In genomic region chr7:112211348-112211907, GRCh38 we compare ENCODE assay signal across 14 cellular contexts. TPM values are rescaled to one million over a fixed set of nuclear protein-coding genes. Genes with fewer than 3 reads are reported as not detected.
DNase-seq lines count a peak whose midpoint lies in the region; ATAC-seq and TF ChIP-seq lines count a peak whose summit lies in the region.
"Had no signal": no experiment of that assay in that cellular context is flagged by ENCODE, and none has a peak within 500 bp of the region (broad histone marks: within the 10 kb centered on the region; RNA-seq: fewer than 3 reads in every experiment).

No MANE protein-coding gene starts in this region.

- in situ Hi-C loops in gastrocnemius medialis (cut with MboI; ENCODE audit: low sequenced_read_pairs in 4 of 4), result loop anchor here in 2 of 4 donors (25.0 kb wide), 2 partner anchors 276 to 649 kb away; partner anchors contain the start of genes IMMP2L (in 1 of the 2) and LSMEM1 (in 1 of the 2)

- H3K4me3 ChIP-seq in heart left ventricle (no peak overlapping the region), osteoblast (ENCODE audit: insufficient read depth, low read length) (no peak overlapping the region), gastrocnemius medialis (no peak overlapping the region)
- H3K4me3 ChIP-seq: smooth muscle cell had no signal

- CTCF ChIA-PET in HEK293T (lab: Yijun Ruan, JAX), result no interaction called here

- H3K4me1 ChIP-seq in heart left ventricle, result peaks cover 0 to 59% (median 24%) of the 10 kb centered on the region in 12 donors
- H3K4me1 ChIP-seq in osteoblast (ENCODE audit: insufficient read depth, low read length), result peaks cover 12% of the 10 kb centered on the region
- peaks cover 12 to 17% of the 10 kb centered on the region in 2 donors for H3K4me1 ChIP-seq in gastrocnemius medialis

- peak overlapping the region; percentile 23 for H3K27ac ChIP-seq in VCaP
- peak overlapping the region in 10 of 12 donors; percentile 23 to 70 (median 45) for H3K27ac ChIP-seq in heart left ventricle
- H3K27ac ChIP-seq in osteoblast (ENCODE audit: low read depth, low read length), result no peak overlapping the region
- H3K27ac ChIP-seq in gastrocnemius medialis, result no peak overlapping the region

- no peak for TF ChIP-seq POLR2A in heart left ventricle (IDR thresholded peaks at IDR 0.05)
- no peak for TF ChIP-seq POLR2A in gastrocnemius medialis (IDR thresholded peaks at IDR 0.05)

- no peaks in the 10 kb centered on the region for H3K9me3 ChIP-seq in heart left ventricle
- no peaks in the 10 kb centered on the region for H3K9me3 ChIP-seq in osteoblast (ENCODE audit: low read depth, low read length)
- H3K9me3 ChIP-seq in gastrocnemius medialis, result no peaks in the 10 kb centered on the region

- intact Hi-C loops in heart left ventricle (cut with DNase I) (loop anchor here in 1 of 10 donors (5.0 to 10.0 kb wide), 2 partner anchors 51 to 183 kb away; no protein-coding TSS in a partner anchor), gastrocnemius medialis (cut with DNase I; ENCODE audit: low total_unique reads) (no loop called here)

- no peaks in the 10 kb centered on the region for H3K36me3 ChIP-seq in heart left ventricle
- no peaks in the 10 kb centered on the region for H3K36me3 ChIP-seq in osteoblast (ENCODE audit: insufficient read depth, low read length)
- H3K36me3 ChIP-seq in gastrocnemius medialis, result no peaks in the 10 kb centered on the region

- POLR2A ChIA-PET in HEK293T (lab: Yijun Ruan, JAX), result no interaction called here

- H2AFZ ChIP-seq in osteoblast (ENCODE audit: low read length), result no peak overlapping the region

- DNase-seq in EH (ENCODE audit: low read depth) (peak; percentile 22), heart left ventricle (no peak), osteoblast (ENCODE audit: insufficient read length, low spot score, missing footprints) (peak; percentile 4), anterior cingulate cortex (lab: John Stamatoyannopoulos, UW) (no peak), HEK293T (ENCODE audit: extremely low spot score) (no peak), gastrocnemius medialis (no peak)
- DNase-seq: activated naive CD4-positive, alpha-beta T cell treated with anti-CD3 and anti-CD28 coated beads, Interleukin-2, amount 50 U/mL, for 16 hours; CD4-positive, CD25-positive, alpha-beta regulatory T cell; cerebellar nuclear complex; immature natural killer cell; nephron progenitor cell had no signal

- H3K27me3 ChIP-seq in heart left ventricle (no peaks in the 10 kb centered on the region), osteoblast (ENCODE audit: insufficient read depth, low read length) (no peaks in the 10 kb centered on the region), gastrocnemius medialis (no peaks in the 10 kb centered on the region)

- WGBS in heart left ventricle, 4 donors, result 21 to 43% (median 33%) methylated on average over 1 of the region's 1 CpG

- TF ChIP-seq CTCF in VCaP (conservative IDR thresholded peaks at IDR 0.05) (no peak), heart left ventricle (IDR thresholded peaks at IDR 0.05) (no peak), osteoblast (IDR thresholded peaks at IDR 0.05; ENCODE audit: extremely low read depth, low read depth, low read length) (no peak), gastrocnemius medialis (IDR thresholded peaks at IDR 0.05 in 4 of 5, conservative IDR thresholded peaks at IDR 0.05 in 1 of 5) (no peak)

- ATAC-seq in heart left ventricle, result peak; percentile 27 to 62 (median 30)
- no peak for ATAC-seq in HG03520 (IDR thresholded peaks at IDR 0.05; ENCODE audit: unreplicated experiment)
- ATAC-seq in gastrocnemius medialis, result no peak

- H3K79me2 ChIP-seq in osteoblast (ENCODE audit: insufficient read depth, low read length), result peaks cover 71% of the 10 kb centered on the region

- H4K20me1 ChIP-seq in osteoblast (ENCODE audit: insufficient read depth, low read length), result peaks cover 6% of the 10 kb centered on the region

- H3K4me2 ChIP-seq in osteoblast (ENCODE audit: insufficient read depth, low read length), result no peak overlapping the region
- H3K4me2 ChIP-seq: smooth muscle cell had no signal

TF ChIP-seq in HEK293T, 16 proteins besides CTCF, POLR2A, EP300 and RAD21:
- TF ChIP-seq BHLHE40 (IDR thresholded peaks at IDR 0.05; ENCODE audit: borderline replicate concordance) (no peak), ARNT (IDR thresholded peaks at IDR 0.05) (no peak), HDGF (IDR thresholded peaks at IDR 0.05; ENCODE audit: borderline replicate concordance) (no peak), SP1 (IDR thresholded peaks at IDR 0.05) (no peak), L3MBTL2 (conservative IDR thresholded peaks at IDR 0.05) (no peak), TARDBP (IDR thresholded peaks at IDR 0.05) (no peak), LEF1 (IDR thresholded peaks at IDR 0.05; ENCODE audit: borderline replicate concordance) (no peak), FOXM1 (IDR thresholded peaks at IDR 0.05; ENCODE audit: borderline replicate concordance) (no peak), SUZ12 (IDR thresholded peaks at IDR 0.05) (no peak), FOXK2 (IDR thresholded peaks at IDR 0.05) (no peak), NFRKB (IDR thresholded peaks at IDR 0.05) (no peak), ZNF384 (IDR thresholded peaks at IDR 0.05) (no peak), PKNOX1 (IDR thresholded peaks at IDR 0.05) (no peak), ELF4 (IDR thresholded peaks at IDR 0.05) (no peak), FOXA1 (IDR thresholded peaks at IDR 0.05) (no peak), CTBP1 (IDR thresholded peaks at IDR 0.05; ENCODE audit: borderline replicate concordance) (no peak)

RNA-seq across cellular contexts. Expression of gene ZNF277, which starts 4.9 kb away (rescaled TPM):
- total RNA-seq in heart left ventricle (10 to 100 TPM; 10.3 to 26.5 (median 16.6) TPM), osteoblast (58.6 and 69.8 TPM in 2 replicates), gastrocnemius medialis (10 to 100 TPM; 12.2 to 16.5 (median 15.0) TPM)
- 10 to 100 TPM; 10.6 to 12.2 TPM for polyA plus RNA-seq in heart left ventricle

RNA-seq across cellular contexts. Expression of gene DOCK4, which starts 5.2 kb away (rescaled TPM):
- 10 to 100 TPM in 8 of 9 donors, 1 to 10 TPM in 1; 9.7 to 40.8 (median 17.0) TPM for total RNA-seq in heart left ventricle
- polyA plus RNA-seq in heart left ventricle, result 1 to 10 TPM; 5.1 to 5.8 TPM
- total RNA-seq in osteoblast, result 31.5 and 31.8 TPM in 2 replicates
- total RNA-seq in gastrocnemius medialis, result 10 to 100 TPM in 2 of 4 donors, 1 to 10 TPM in 2; 8.7 to 12.0 (median 10.2) TPM
- polyA plus RNA-seq: CD4-positive, CD25-positive, alpha-beta regulatory T cell had no signal

Comparison
In these comparisons a context has a peak if more than half of its experiments do, and no peak if none do; other contexts are left out.
1. DNase-seq: peak in EH (single experiment) and osteoblast (single experiment); none in heart left ventricle (0 of 5), anterior cingulate cortex (0 of 58), HEK293T (single experiment) and gastrocnemius medialis (0 of 2).
2. H3K27ac ChIP-seq: peak in VCaP (single experiment) and heart left ventricle (10 of 12); none in osteoblast (single experiment) and gastrocnemius medialis (0 of 4).
3. ATAC-seq: peak in heart left ventricle (4 of 4); none in HG03520 (single experiment) and gastrocnemius medialis (0 of 2).